ENCODE assay signal across 1 cellular context in the genomic region with DNA sequence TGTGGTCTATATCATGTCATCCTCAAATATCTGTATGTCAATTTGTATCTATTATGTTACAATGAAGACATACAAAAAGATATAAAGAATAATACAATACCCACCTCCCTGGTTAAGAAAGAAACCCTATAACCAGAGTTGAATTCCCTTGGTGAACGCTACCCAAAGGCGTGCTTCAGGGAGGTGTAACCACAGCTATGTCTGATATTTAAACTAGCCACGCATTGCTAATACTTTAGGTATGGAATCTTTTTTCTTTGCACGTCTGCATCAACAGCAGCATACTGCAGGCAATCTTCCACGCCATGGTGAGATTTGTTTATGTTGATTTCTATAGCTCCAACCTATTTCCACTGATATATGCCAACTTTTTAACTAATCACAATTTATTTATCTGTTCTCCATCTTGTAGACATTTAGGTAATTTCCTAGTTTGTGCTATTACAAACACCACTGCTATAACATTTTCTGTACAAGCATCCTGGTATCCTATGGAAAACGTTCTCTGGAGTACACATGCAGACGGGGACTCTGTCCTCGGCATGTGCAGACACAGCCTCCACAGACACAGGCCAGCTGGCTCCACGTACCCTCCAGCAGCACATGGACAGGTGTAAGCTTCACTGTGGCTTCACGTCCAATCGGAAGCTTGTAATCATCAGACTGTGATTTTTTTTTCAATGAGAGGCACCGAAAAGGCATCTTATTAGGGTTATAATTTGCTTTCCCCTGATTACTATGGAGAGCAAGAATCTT.
TF ChIP-seq lines count a peak whose summit lies in the region.

No MANE protein-coding gene starts in this region.

TF ChIP-seq in HCT116, 20 proteins besides CTCF, POLR2A, EP300 and RAD21 (continued from another document):
- TF ChIP-seq, protein P1, sequence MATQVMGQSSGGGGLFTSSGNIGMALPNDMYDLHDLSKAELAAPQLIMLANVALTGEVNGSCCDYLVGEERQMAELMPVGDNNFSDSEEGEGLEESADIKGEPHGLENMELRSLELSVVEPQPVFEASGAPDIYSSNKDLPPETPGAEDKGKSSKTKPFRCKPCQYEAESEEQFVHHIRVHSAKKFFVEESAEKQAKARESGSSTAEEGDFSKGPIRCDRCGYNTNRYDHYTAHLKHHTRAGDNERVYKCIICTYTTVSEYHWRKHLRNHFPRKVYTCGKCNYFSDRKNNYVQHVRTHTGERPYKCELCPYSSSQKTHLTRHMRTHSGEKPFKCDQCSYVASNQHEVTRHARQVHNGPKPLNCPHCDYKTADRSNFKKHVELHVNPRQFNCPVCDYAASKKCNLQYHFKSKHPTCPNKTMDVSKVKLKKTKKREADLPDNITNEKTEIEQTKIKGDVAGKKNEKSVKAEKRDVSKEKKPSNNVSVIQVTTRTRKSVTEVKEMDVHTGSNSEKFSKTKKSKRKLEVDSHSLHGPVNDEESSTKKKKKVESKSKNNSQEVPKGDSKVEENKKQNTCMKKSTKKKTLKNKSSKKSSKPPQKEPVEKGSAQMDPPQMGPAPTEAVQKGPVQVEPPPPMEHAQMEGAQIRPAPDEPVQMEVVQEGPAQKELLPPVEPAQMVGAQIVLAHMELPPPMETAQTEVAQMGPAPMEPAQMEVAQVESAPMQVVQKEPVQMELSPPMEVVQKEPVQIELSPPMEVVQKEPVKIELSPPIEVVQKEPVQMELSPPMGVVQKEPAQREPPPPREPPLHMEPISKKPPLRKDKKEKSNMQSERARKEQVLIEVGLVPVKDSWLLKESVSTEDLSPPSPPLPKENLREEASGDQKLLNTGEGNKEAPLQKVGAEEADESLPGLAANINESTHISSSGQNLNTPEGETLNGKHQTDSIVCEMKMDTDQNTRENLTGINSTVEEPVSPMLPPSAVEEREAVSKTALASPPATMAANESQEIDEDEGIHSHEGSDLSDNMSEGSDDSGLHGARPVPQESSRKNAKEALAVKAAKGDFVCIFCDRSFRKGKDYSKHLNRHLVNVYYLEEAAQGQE (IDR thresholded peaks at IDR 0.05; ENCODE audit: low read depth): no peak
